ENCODE assay signal across 19 cellular contexts in genomic region chr11:16225623-16226022, GRCh38.
"Had no signal": no experiment of that assay in that cellular context is flagged by ENCODE, and none has a peak within 500 bp of the region (broad histone marks: within the 10 kb centered on the region; RNA-seq: fewer than 3 reads in every experiment).

No MANE protein-coding gene starts in this region.

- H3K4me3 ChIP-seq: adrenal gland, Peyer's patch, SJSA1 had no signal

- DNase-seq: activated CD4-positive, alpha-beta T cell treated with anti-CD3 and anti-CD28 coated beads for 48 hours; activated CD4-positive, alpha-beta T cell treated with anti-CD3 and anti-CD28 coated beads, Interleukin-2, amount 50 U/mL, for 4 hours; activated CD4-positive, CD25-positive, alpha-beta regulatory T cell treated with anti-CD3 and anti-CD28 coated beads, Interleukin-2, amount 50 U/mL, for 72 hours; activated CD8-positive, alpha-beta memory T cell treated with anti-CD3 and anti-CD28 coated beads, Interleukin-2, amount 50 U/mL, for 48 hours; activated CD8-positive, alpha-beta T cell treated with anti-CD3 and anti-CD28 coated beads, Interleukin-2, amount 10 ng/mL, durations not matched to agents 7 days and 5 days; activated naive CD4-positive, alpha-beta T cell treated with anti-CD3 and anti-CD28 coated beads, Interleukin-2, amount 50 U/mL, for 16 hours; activated naive CD8-positive, alpha-beta T cell treated with anti-CD3 and anti-CD28 coated beads, Interleukin-2, amount 10 ng/mL, durations not matched to agents 7 days and 5 days; activated T-cell treated with anti-CD3 and anti-CD28 coated beads, Interleukin-2, amount 50 U/mL, for 1 hour; cerebellar nuclear complex; NCI-H187; NCI-H2081 treated with DMSO at 0.1 percent for 48 hours; NCI-H524; NK-92 treated with Interleukin-12 subunit alpha and Interleukin-12 subunit beta, amount 100 ng/mL, for 24 hours had no signal

- ATAC-seq: activated CD8-positive, alpha-beta T cell treated with anti-CD3 and anti-CD28 coated beads, Interleukin-2, amount 10 ng/mL, durations not matched to agents 7 days and 5 days; WTC11 had no signal

- H3K36me3 ChIP-seq: adrenal gland, Peyer's patch, SJSA1 had no signal

- H3K27me3 ChIP-seq: adrenal gland, Peyer's patch, SJSA1 had no signal

- H3K9me3 ChIP-seq: adrenal gland, Peyer's patch, SJSA1 had no signal

- H3K27ac ChIP-seq: adrenal gland, KMS-11, RWPE1, SJSA1 had no signal

- H3K4me1 ChIP-seq: adrenal gland had no signal
